8 cellular contexts compared by ENCODE assay signal in the genomic region with DNA sequence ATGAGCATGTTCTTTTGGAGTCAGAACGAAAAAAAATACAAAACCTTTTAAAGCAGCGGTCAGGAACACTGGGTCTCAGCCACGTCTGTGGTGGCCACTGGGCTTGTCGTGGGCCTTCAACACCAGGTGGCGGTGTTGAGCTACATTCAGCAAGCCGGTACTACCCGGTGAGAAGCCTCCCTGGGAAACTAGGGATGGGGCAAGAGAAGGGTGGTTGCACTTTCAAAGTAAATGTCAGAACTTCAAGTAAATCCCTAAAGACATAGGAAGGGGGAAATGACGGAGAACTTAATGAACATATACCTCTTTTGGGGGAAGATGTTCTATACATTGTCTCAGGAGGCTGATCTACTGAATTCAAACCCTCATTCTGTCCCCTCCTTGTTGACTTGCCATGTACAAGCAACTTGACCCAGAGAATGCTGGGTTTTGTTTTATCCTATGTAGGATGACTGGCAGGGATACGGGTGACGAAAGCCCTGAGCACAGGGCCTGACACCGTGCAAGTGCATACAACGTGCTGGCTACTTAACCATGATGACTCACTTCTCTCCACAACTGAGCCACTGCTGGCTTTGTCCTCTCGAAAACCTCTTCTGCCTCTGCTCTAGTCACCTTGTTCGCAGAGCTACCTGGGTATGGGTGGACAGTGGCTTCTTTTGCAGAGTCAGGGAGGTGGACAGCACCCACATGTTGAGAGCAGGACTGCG. TPM values are rescaled to one million over a fixed set of nuclear protein-coding genes. Genes with fewer than 3 reads are reported as not detected.
A peak's percentile ranks its signal among the peaks of the same experiment; 100 is the strongest.
DNase-seq lines count a peak whose midpoint lies in the region; ATAC-seq and TF ChIP-seq lines count a peak whose summit lies in the region.

No MANE protein-coding gene starts in this region.

- peak; percentile 97 for TF ChIP-seq CTCF in chondrocyte (IDR thresholded peaks at IDR 0.05)
- TF ChIP-seq CTCF in left lung (IDR thresholded peaks at IDR 0.05), result peak; percentile 89 to 90

- no peaks in the 10 kb centered on the region for H3K9me3 ChIP-seq in left lung

- peaks cover 4% of the 10 kb centered on the region for H3K9me3 Mint-ChIP-seq in chondrocyte (ENCODE audit: low read depth)

- no peak overlapping the region for H3K27ac ChIP-seq in left lung

- peak; percentile 65 for DNase-seq in NCI-H1436 (lab: John Stamatoyannopoulos, UW)
- no peak for DNase-seq in NCI-H1436 treated with DMSO at 0.1 percent for 48 hours (lab: John Stamatoyannopoulos, UW)
- peak; percentile 34 for DNase-seq in NCI-H226
- DNase-seq in activated CD4-positive, alpha-beta T cell treated with anti-CD3 and anti-CD28 coated beads for 1 hour, result peak; percentile 33
- DNase-seq in chondrocyte (ENCODE audit: low spot score), result no peak
- peak; percentile 79 to 87 for DNase-seq in left lung
- DNase-seq in stimulated activated CD4-positive, alpha-beta T cell treated with anti-CD3 and anti-CD28 coated beads, Interleukin-4, amount 100 ng/mL, for 24 hours, result peak; percentile 72

- H3K27ac Mint-ChIP-seq in chondrocyte (ENCODE audit: unreplicated experiment), result no peak overlapping the region

- intact Hi-C loops in left lung (cut with DNase I), result no loop called here

- no peak overlapping the region for H3K4me3 ChIP-seq in left lung

- H3K27me3 Mint-ChIP-seq in chondrocyte (ENCODE audit: low read depth), result peaks cover 6% of the 10 kb centered on the region

- H3K36me3 ChIP-seq in left lung, result no peaks in the 10 kb centered on the region

- no peak overlapping the region for H3K4me3 Mint-ChIP-seq in chondrocyte (ENCODE audit: unreplicated experiment)

- H3K4me1 ChIP-seq in left lung, result peaks cover 0 to 9% of the 10 kb centered on the region in 2 donors

- H3K36me3 Mint-ChIP-seq in chondrocyte (ENCODE audit: low read depth), result peaks cover 2% of the 10 kb centered on the region

- H3K4me1 Mint-ChIP-seq in chondrocyte (ENCODE audit: low read depth), result peaks cover 23% of the 10 kb centered on the region

- H3K27me3 ChIP-seq in left lung, result peaks cover 0 to 14% of the 10 kb centered on the region in 2 donors

- ATAC-seq in HG03025 (IDR thresholded peaks at IDR 0.05; ENCODE audit: low FRiP score, unreplicated experiment) (peak; percentile 61), left lung (peak; percentile 96)

RNA-seq across cellular contexts. Expression of a gene that starts 49.0 kb away (rescaled TPM):
- total RNA-seq in chondrocyte, result 10.9 to 17.0 TPM (median 11.6 TPM) in 3 replicates
- total RNA-seq in left lung, result 10 to 100 TPM in 1 of 2 donors, 1 to 10 TPM in 1; 7.5 to 24.7 TPM

Comparison
In these comparisons a context has a peak if more than half of its experiments do, and no peak if none do; other contexts are left out.
1. DNase-seq: peak in NCI-H1436 (single experiment), NCI-H226 (single experiment), activated CD4-positive, alpha-beta T cell treated with anti-CD3 and anti-CD28 coated beads for 1 hour (single experiment), left lung (2 of 2) and stimulated activated CD4-positive, alpha-beta T cell treated with anti-CD3 and anti-CD28 coated beads, Interleukin-4, amount 100 ng/mL, for 24 hours (single experiment); none in NCI-H1436 treated with DMSO at 0.1 percent for 48 hours (single experiment) and chondrocyte (single experiment).